Comparison of ENCODE assay signal across 8 cellular contexts in genomic region chr11:19978668-19979518, GRCh38.
DNase-seq lines count a peak whose midpoint lies in the region; ATAC-seq and TF ChIP-seq lines count a peak whose summit lies in the region.

No MANE protein-coding gene starts in this region.

- H3K4me3 ChIP-seq in aorta (ENCODE audit: low read length in 2 of 2), result no peak overlapping the region

- intact Hi-C loops in aorta (cut with DNase I), result no loop called here

- DNase-seq in HCEC 1CT (peak; percentile 76), NCI-H69 (lab: John Stamatoyannopoulos, UW) (peak; percentile 32), foreskin keratinocyte (peak; percentile 94 to 96), aorta (peak; percentile 75 to 82), NCI-H82 treated with DMSO at 0.1 percent for 48 hours (lab: John Stamatoyannopoulos, UW; ENCODE audit: unreplicated experiment) (no peak), NCI-H2081 treated with DMSO at 0.1 percent for 48 hours (lab: John Stamatoyannopoulos, UW) (no peak), G401 (ENCODE audit: low spot score) (no peak)

- ATAC-seq in GM18519 (IDR thresholded peaks at IDR 0.05; ENCODE audit: low FRiP score, unreplicated experiment), result peak; percentile 45
- ATAC-seq in foreskin keratinocyte, result peak; percentile 91
- no peak for ATAC-seq in aorta (ENCODE audit: low FRiP score)

- peak overlapping the region; percentile 38 for H3K27ac ChIP-seq in foreskin keratinocyte
- H3K27ac ChIP-seq in aorta (ENCODE audit: low read depth in 1 of 2, low read length in 2 of 2), result peak overlapping the region; percentile 64 to 87

- H3K9me3 ChIP-seq in aorta (ENCODE audit: control insufficient read depth, low read length), result no peaks in the 10 kb centered on the region

- in situ Hi-C loops in G401 (cut with HindIII; ENCODE audit: low sequenced_read_pairs), result no loop called here

- no peak for TF ChIP-seq CTCF in foreskin keratinocyte (conservative IDR thresholded peaks at IDR 0.05)

- H3K4me1 ChIP-seq in foreskin keratinocyte (no peaks in the 10 kb centered on the region), aorta (ENCODE audit: control insufficient read depth in 1 of 2, insufficient read depth in 2 of 2, low read length in 2 of 2) (peaks cover 15 to 26% of the 10 kb centered on the region in 2 donors)

- H3K27me3 ChIP-seq in foreskin keratinocyte (no peaks in the 10 kb centered on the region), aorta (ENCODE audit: control insufficient read depth in 1 of 2, insufficient read depth in 2 of 2, low read length in 1 of 2) (no peaks in the 10 kb centered on the region)

- H3K36me3 ChIP-seq in aorta (ENCODE audit: control insufficient read depth in 1 of 2, insufficient read depth in 2 of 2, low read length in 1 of 2), result peaks cover 2 to 3% of the 10 kb centered on the region in 2 donors

- 57 to 58% methylated on average over 8 of the region's 8 CpGs for WGBS in aorta, 2 donors

Comparison
In these comparisons a context has a peak if more than half of its experiments do, and no peak if none do; other contexts are left out.
1. DNase-seq: peak in HCEC 1CT (single experiment), NCI-H69 (single experiment), foreskin keratinocyte (2 of 2) and aorta (2 of 2); none in NCI-H82 treated with DMSO at 0.1 percent for 48 hours (single experiment), NCI-H2081 treated with DMSO at 0.1 percent for 48 hours (single experiment) and G401 (single experiment).